ENCODE assay signal across 23 cellular contexts in genomic region chr2:231932711-231932970, GRCh38. TPM values are rescaled to one million over a fixed set of nuclear protein-coding genes. Genes with fewer than 3 reads are reported as not detected.
"Had no signal": no experiment of that assay in that cellular context is flagged by ENCODE, and none has a peak within 500 bp of the region (broad histone marks: within the 10 kb centered on the region; RNA-seq: fewer than 3 reads in every experiment).

No MANE protein-coding gene starts in this region.

- FAIRE-seq: frontal cortex, islet of Langerhans had no signal

- H3K27ac Mint-ChIP-seq: activated CD4-positive, alpha-beta memory T cell treated with anti-CD3 and anti-CD28 coated beads, Interleukin-2, amount 10 ng/mL, durations not matched to agents 7 days and 5 days; activated naive CD8-positive, alpha-beta T cell; natural killer cell; type B pancreatic cell; WTC11 had no signal

- ATAC-seq: activated T-cell treated with anti-CD3 and anti-CD28 coated beads, Interleukin-2, amount 50 U/mL, for 4 hours; left ventricle myocardium superior; natural killer cell; stimulated activated naive CD8-positive, alpha-beta T cell treated with anti-CD3 and anti-CD28 coated beads, Interleukin-15, Interleukin-2, amounts not matched to agents 100 U/mL and 50 U/mL, for 24 hours; WTC11 had no signal

- H3K4me1 ChIP-seq: breast epithelium, suprapubic skin had no signal

- H3K9me3 ChIP-seq: breast epithelium, neutrophil, right atrium auricular region, suprapubic skin had no signal

- H3K4me3 Mint-ChIP-seq: activated CD4-positive, alpha-beta memory T cell treated with anti-CD3 and anti-CD28 coated beads, Interleukin-2, amount 10 ng/mL, durations not matched to agents 7 days and 5 days; activated naive CD8-positive, alpha-beta T cell; activated T-cell treated with anti-CD3 and anti-CD28 coated beads, Interleukin-2, amount 50 U/mL, for 4 hours; natural killer cell; type B pancreatic cell; WTC11 had no signal

- H3K27me3 ChIP-seq: right atrium auricular region had no signal

- H3K9me3 Mint-ChIP-seq: activated CD4-positive, alpha-beta memory T cell treated with anti-CD3 and anti-CD28 coated beads, Interleukin-2, amount 10 ng/mL, durations not matched to agents 7 days and 5 days; activated T-cell treated with anti-CD3 and anti-CD28 coated beads, Interleukin-2, amount 50 U/mL, for 4 hours; natural killer cell; type B pancreatic cell; WTC11 had no signal

- H3K36me3 Mint-ChIP-seq: activated naive CD8-positive, alpha-beta T cell; natural killer cell; type B pancreatic cell; WTC11 had no signal

- H3K4me3 ChIP-seq: breast epithelium, right atrium auricular region, smooth muscle cell, suprapubic skin had no signal

- H3K4me1 Mint-ChIP-seq: activated CD4-positive, alpha-beta memory T cell treated with anti-CD3 and anti-CD28 coated beads, Interleukin-2, amount 10 ng/mL, durations not matched to agents 7 days and 5 days; natural killer cell; WTC11 had no signal

- H3K27ac ChIP-seq: breast epithelium, epithelial cell of prostate, neutrophil, right atrium auricular region, suprapubic skin had no signal

- DNase-seq: activated CD4-positive, alpha-beta memory T cell treated with anti-CD3 and anti-CD28 coated beads, Interleukin-2, amount 10 ng/mL, durations not matched to agents 7 days and 5 days; activated CD4-positive, alpha-beta T cell treated with anti-CD3 and anti-CD28 coated beads for 4 hours; activated gamma-delta T cell; activated T-cell treated with anti-CD3 and anti-CD28 coated beads, Interleukin-2, amount 50 U/mL, for 4 hours; anterior cingulate cortex; dermis blood vessel endothelial cell; left ventricle myocardium superior; mesenchymal stem cell; natural killer cell; stimulated activated naive CD8-positive, alpha-beta T cell treated with anti-CD3 and anti-CD28 coated beads, Interleukin-15, Interleukin-2, amounts not matched to agents 100 U/mL and 50 U/mL, for 24 hours; T-helper 2 cell had no signal

- H3K36me3 ChIP-seq: breast epithelium, neutrophil, right atrium auricular region, suprapubic skin had no signal

RNA-seq across cellular contexts. Expression of gene NPPC, which starts 6.4 kb away (rescaled TPM):
- total RNA-seq: activated CD4-positive, alpha-beta memory T cell treated with anti-CD3 and anti-CD28 coated beads, Interleukin-2, amount 10 ng/mL, durations not matched to agents 7 days and 5 days; mucosa of gallbladder; natural killer cell; smooth muscle cell; suprapubic skin had no signal
